17 cellular contexts compared by ENCODE assay signal in the genomic region with DNA sequence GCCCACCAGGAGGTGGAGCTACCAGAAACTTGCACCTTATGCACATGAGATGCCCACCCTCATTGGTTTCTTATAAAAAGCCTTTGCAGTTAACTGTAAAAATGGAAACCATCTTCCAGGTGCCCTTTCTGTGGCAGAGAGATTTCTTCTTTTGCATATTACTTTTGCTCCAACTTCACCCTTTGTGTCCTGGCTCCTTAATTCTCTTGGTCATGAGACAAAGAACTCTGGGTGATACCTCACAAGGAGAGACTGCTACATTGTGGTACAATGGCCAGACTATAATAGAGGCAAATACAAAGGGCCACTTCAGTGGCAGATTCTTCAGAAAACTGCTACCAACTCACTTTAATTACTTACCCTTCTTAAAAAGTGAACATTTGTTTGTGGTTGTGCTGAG.
DNase-seq lines count a peak whose midpoint lies in the region; ATAC-seq and TF ChIP-seq lines count a peak whose summit lies in the region.
"Had no signal": no experiment of that assay in that cellular context is flagged by ENCODE, and none has a peak within 500 bp of the region (broad histone marks: within the 10 kb centered on the region; RNA-seq: fewer than 3 reads in every experiment).

No MANE protein-coding gene starts in this region.

- H3K79me2 ChIP-seq in mammary epithelial cell (ENCODE audit: insufficient read depth, low read length) (no peaks in the 10 kb centered on the region), trophoblast cell (ENCODE audit: control insufficient read depth, insufficient read depth, low read length, poor library complexity) (no peaks in the 10 kb centered on the region)

- DNase-seq in mammary epithelial cell (no peak), breast epithelium (ENCODE audit: low spot score in 2 of 2) (no peak), esophagus muscularis mucosa (ENCODE audit: extremely low spot score) (peak; percentile 57), trophoblast cell (no peak)
- no peak for DNase-seq in stimulated activated naive CD8-positive, alpha-beta T cell treated with anti-CD3 and anti-CD28 coated beads, Interleukin-15, Interleukin-2, amounts not matched to agents 100 U/mL and 50 U/mL, for 24 hours
- DNase-seq in stimulated activated CD4-positive, alpha-beta T cell treated with anti-CD3 and anti-CD28 coated beads, Interleukin-4, amount 100 ng/mL, for 24 hours, result no peak
- DNase-seq: AML-193; Caco-2; Calu3; CD4-positive, alpha-beta T cell; CD8-positive, alpha-beta T cell; DMS79 treated with DMSO at 0.1 percent for 48 hours; GF-D8 had no signal

- no peaks in the 10 kb centered on the region for H4K20me1 ChIP-seq in mammary epithelial cell (ENCODE audit: insufficient read depth, low read length)
- H4K20me1 ChIP-seq: BLaER1 treated with 17β-estradiol and CSF1 and Interleukin-3, amounts not matched to agents 10 nM and 100 nM had no signal

- no peak overlapping the region for H4K12ac ChIP-seq in trophoblast cell (ENCODE audit: low read depth, low read length)

- BruUV-seq in mammary epithelial cell (replicated peaks; lab: Mats Ljungman, UMichigan), result no TSS peak

- no peak overlapping the region for H3K4ac ChIP-seq in trophoblast cell (ENCODE audit: low read depth, low read length)

- no peak overlapping the region for H3K18ac ChIP-seq in trophoblast cell (ENCODE audit: low read length)

- TF ChIP-seq CTCF in mammary epithelial cell (conservative IDR thresholded peaks at IDR 0.05 in 1 of 2, IDR thresholded peaks at IDR 0.05 in 1 of 2; ENCODE audit: extremely low read depth in 1 of 2, insufficient read depth in 1 of 2, low read depth in 1 of 2, low read length in 2 of 2) (no peak), breast epithelium (IDR thresholded peaks at IDR 0.05) (no peak), esophagus muscularis mucosa (IDR thresholded peaks at IDR 0.05) (no peak)

- in situ Hi-C loops in mammary epithelial cell (cut with MboI; ENCODE audit: low sequenced_read_pairs in 2 of 2), result no loop called here

- H2AFZ ChIP-seq in mammary epithelial cell (ENCODE audit: low read depth, low read length), result peak overlapping the region; percentile 50
- no peak overlapping the region for H2AFZ ChIP-seq in trophoblast cell (ENCODE audit: insufficient read depth, low read length, poor library complexity)

- no peak overlapping the region for H3K14ac ChIP-seq in trophoblast cell (ENCODE audit: low read length)

- H3K36me3 ChIP-seq in mammary epithelial cell (ENCODE audit: insufficient read depth, low read length) (no peaks in the 10 kb centered on the region), breast epithelium (no peaks in the 10 kb centered on the region), esophagus muscularis mucosa (no peaks in the 10 kb centered on the region), trophoblast cell (ENCODE audit: control insufficient read depth in 1 of 2, insufficient read depth in 2 of 2, low read length in 2 of 2) (no peaks in the 10 kb centered on the region)
- H3K36me3 ChIP-seq: BLaER1 treated with 17β-estradiol and CSF1 and Interleukin-3, amounts not matched to agents 10 nM and 100 nM had no signal

- CTCF ChIA-PET in mammary epithelial cell (lab: Charles Lee; ENCODE audit: low non-redundant PET), result no interaction called here

- no peaks in the 10 kb centered on the region for H3K4me1 ChIP-seq in mammary epithelial cell (ENCODE audit: insufficient read depth, low read length)
- no peaks in the 10 kb centered on the region for H3K4me1 ChIP-seq in breast epithelium
- H3K4me1 ChIP-seq in esophagus muscularis mucosa, result no peaks in the 10 kb centered on the region
- no peaks in the 10 kb centered on the region for H3K4me1 ChIP-seq in trophoblast cell (ENCODE audit: control insufficient read depth in 1 of 2, insufficient read depth in 2 of 2, low read length in 2 of 2)
- H3K4me1 ChIP-seq: A549; BLaER1 treated with 17β-estradiol and CSF1 and Interleukin-3, amounts not matched to agents 10 nM and 100 nM; Caco-2 had no signal

- no peak overlapping the region for H2AK5ac ChIP-seq in trophoblast cell (ENCODE audit: low read length)

- H3K27ac ChIP-seq in mammary epithelial cell (ENCODE audit: insufficient read depth, low read depth, low read length), result no peak overlapping the region
- no peak overlapping the region for H3K27ac ChIP-seq in breast epithelium
- H3K27ac ChIP-seq in esophagus muscularis mucosa (replicated peaks in 1 of 4), result no peak overlapping the region
- no peak overlapping the region for H3K27ac ChIP-seq in trophoblast cell (ENCODE audit: low read depth, low read length)
- H3K27ac ChIP-seq: 22Rv1; A549; BLaER1 treated with 17β-estradiol and CSF1 and Interleukin-3, amounts not matched to agents 10 nM and 100 nM; C4-2B had no signal

- no peak overlapping the region for H2BK5ac ChIP-seq in trophoblast cell (ENCODE audit: low read depth, low read length, poor library complexity)

- H3K4me3 ChIP-seq in mammary epithelial cell (replicated peaks in 1 of 3; ENCODE audit: insufficient read depth in 1 of 3, low read depth in 2 of 3, low read length in 3 of 3), result no peak overlapping the region
- no peak overlapping the region for H3K4me3 ChIP-seq in breast epithelium
- H3K4me3 ChIP-seq in esophagus muscularis mucosa, result no peak overlapping the region
- no peak overlapping the region for H3K4me3 ChIP-seq in trophoblast cell (ENCODE audit: low read depth, low read length)
- H3K4me3 ChIP-seq: A549; BLaER1 treated with 17β-estradiol and CSF1 and Interleukin-3, amounts not matched to agents 10 nM and 100 nM had no signal

- H2BK12ac ChIP-seq in trophoblast cell (ENCODE audit: low read length), result no peak overlapping the region

- no peak overlapping the region for H3K23ac ChIP-seq in trophoblast cell (ENCODE audit: low read length)

- no peak for ATAC-seq in stimulated activated naive CD8-positive, alpha-beta T cell treated with anti-CD3 and anti-CD28 coated beads, Interleukin-15, Interleukin-2, amounts not matched to agents 100 U/mL and 50 U/mL, for 24 hours
- ATAC-seq: A549; CD8-positive, alpha-beta T cell had no signal

- intact Hi-C loops in mammary epithelial cell (cut with micrococcal nuclease), result no loop called here
- intact Hi-C loops in breast epithelium (cut with DNase I; ENCODE audit: low total_unique reads), result no loop called here
- intact Hi-C loops in esophagus muscularis mucosa (cut with DNase I), result no loop called here

- no peak for TF ChIP-seq EP300 in esophagus muscularis mucosa (IDR thresholded peaks at IDR 0.05)

- no peak overlapping the region for H3K9ac ChIP-seq in mammary epithelial cell (ENCODE audit: insufficient read depth, low read length)
- H3K9ac ChIP-seq in trophoblast cell (ENCODE audit: low read length), result no peak overlapping the region
- H3K9ac ChIP-seq: BLaER1 treated with 17β-estradiol and CSF1 and Interleukin-3, amounts not matched to agents 10 nM and 100 nM had no signal

- H2BK120ac ChIP-seq in trophoblast cell (ENCODE audit: insufficient read depth, low read length, poor library complexity), result no peak overlapping the region

- H3K4me2 ChIP-seq in mammary epithelial cell (ENCODE audit: insufficient read depth, low read depth, low read length) (no peak overlapping the region), trophoblast cell (ENCODE audit: low read length) (no peak overlapping the region)
- H3K4me2 ChIP-seq: A549; BLaER1 treated with 17β-estradiol and CSF1 and Interleukin-3, amounts not matched to agents 10 nM and 100 nM had no signal

- H4K8ac ChIP-seq in trophoblast cell (ENCODE audit: low read depth, low read length), result no peak overlapping the region

- dilution Hi-C loops in mammary epithelial cell (cut with HindIII; ENCODE audit: low sequenced_read_pairs), result no loop called here

- no peak for TF ChIP-seq POLR2A in breast epithelium (IDR thresholded peaks at IDR 0.05)
- no peak for TF ChIP-seq POLR2A in esophagus muscularis mucosa (IDR thresholded peaks at IDR 0.05; ENCODE audit: low read depth)

- peaks cover 1% of the 10 kb centered on the region for H3K79me1 ChIP-seq in trophoblast cell (ENCODE audit: low read length)

- H3K9me3 ChIP-seq in mammary epithelial cell (replicated peaks; ENCODE audit: insufficient read depth, low read length), result peaks cover 2% of the 10 kb centered on the region
- H3K9me3 ChIP-seq in breast epithelium, result peaks cover 3 to 6% of the 10 kb centered on the region in 2 donors
- peaks cover 0 to 12% (median 2%) of the 10 kb centered on the region in 4 donors for H3K9me3 ChIP-seq in esophagus muscularis mucosa
- H3K9me3 ChIP-seq in trophoblast cell (ENCODE audit: insufficient read depth, low read depth, low read length), result peaks cover 3% of the 10 kb centered on the region

- H3K27me3 ChIP-seq in mammary epithelial cell (ENCODE audit: insufficient read depth, low read length) (peaks cover 2% of the 10 kb centered on the region), breast epithelium (no peaks in the 10 kb centered on the region), esophagus muscularis mucosa (no peaks in the 10 kb centered on the region), trophoblast cell (ENCODE audit: insufficient read depth, low read length) (no peaks in the 10 kb centered on the region)
- H3K27me3 ChIP-seq: BLaER1 treated with 17β-estradiol and CSF1 and Interleukin-3, amounts not matched to agents 10 nM and 100 nM had no signal

- H4K91ac ChIP-seq in trophoblast cell (ENCODE audit: low read depth, low read length), result peak overlapping the region; percentile 31
